In genomic region chr4:27288496-27288895, GRCh38 we compare ENCODE assay signal across 1 cellular context.
TF ChIP-seq lines count a peak whose summit lies in the region.

No MANE protein-coding gene starts in this region.

TF ChIP-seq in WTC11, 78 proteins besides CTCF, POLR2A, EP300 and RAD21 (continued from another document):
- TF ChIP-seq, protein P1, sequence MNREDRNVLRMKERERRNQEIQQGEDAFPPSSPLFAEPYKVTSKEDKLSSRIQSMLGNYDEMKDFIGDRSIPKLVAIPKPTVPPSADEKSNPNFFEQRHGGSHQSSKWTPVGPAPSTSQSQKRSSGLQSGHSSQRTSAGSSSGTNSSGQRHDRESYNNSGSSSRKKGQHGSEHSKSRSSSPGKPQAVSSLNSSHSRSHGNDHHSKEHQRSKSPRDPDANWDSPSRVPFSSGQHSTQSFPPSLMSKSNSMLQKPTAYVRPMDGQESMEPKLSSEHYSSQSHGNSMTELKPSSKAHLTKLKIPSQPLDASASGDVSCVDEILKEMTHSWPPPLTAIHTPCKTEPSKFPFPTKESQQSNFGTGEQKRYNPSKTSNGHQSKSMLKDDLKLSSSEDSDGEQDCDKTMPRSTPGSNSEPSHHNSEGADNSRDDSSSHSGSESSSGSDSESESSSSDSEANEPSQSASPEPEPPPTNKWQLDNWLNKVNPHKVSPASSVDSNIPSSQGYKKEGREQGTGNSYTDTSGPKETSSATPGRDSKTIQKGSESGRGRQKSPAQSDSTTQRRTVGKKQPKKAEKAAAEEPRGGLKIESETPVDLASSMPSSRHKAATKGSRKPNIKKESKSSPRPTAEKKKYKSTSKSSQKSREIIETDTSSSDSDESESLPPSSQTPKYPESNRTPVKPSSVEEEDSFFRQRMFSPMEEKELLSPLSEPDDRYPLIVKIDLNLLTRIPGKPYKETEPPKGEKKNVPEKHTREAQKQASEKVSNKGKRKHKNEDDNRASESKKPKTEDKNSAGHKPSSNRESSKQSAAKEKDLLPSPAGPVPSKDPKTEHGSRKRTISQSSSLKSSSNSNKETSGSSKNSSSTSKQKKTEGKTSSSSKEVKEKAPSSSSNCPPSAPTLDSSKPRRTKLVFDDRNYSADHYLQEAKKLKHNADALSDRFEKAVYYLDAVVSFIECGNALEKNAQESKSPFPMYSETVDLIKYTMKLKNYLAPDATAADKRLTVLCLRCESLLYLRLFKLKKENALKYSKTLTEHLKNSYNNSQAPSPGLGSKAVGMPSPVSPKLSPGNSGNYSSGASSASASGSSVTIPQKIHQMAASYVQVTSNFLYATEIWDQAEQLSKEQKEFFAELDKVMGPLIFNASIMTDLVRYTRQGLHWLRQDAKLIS (CRISPR knock-in tag; IDR thresholded peaks at IDR 0.05; ENCODE audit: borderline replicate concordance), result no peak
- TF ChIP-seq ERG (CRISPR knock-in tag; IDR thresholded peaks at IDR 0.05) (no peak), MXD4 (CRISPR knock-in tag; IDR thresholded peaks at IDR 0.05; ENCODE audit: borderline replicate concordance) (no peak), NFE2L1 (CRISPR knock-in tag; IDR thresholded peaks at IDR 0.05) (no peak), HMGXB4 (CRISPR knock-in tag; IDR thresholded peaks at IDR 0.05) (no peak), OVOL2 (CRISPR knock-in tag; IDR thresholded peaks at IDR 0.05; ENCODE audit: borderline replicate concordance) (no peak), ZNF423 (CRISPR knock-in tag; IDR thresholded peaks at IDR 0.05) (no peak), ZNF317 (CRISPR knock-in tag; IDR thresholded peaks at IDR 0.05; ENCODE audit: borderline replicate concordance, low read depth) (no peak), NFYB (CRISPR knock-in tag; conservative IDR thresholded peaks at IDR 0.05; ENCODE audit: low read depth) (no peak)
